ENCODE assay signal across 8 cellular contexts in the genomic region with DNA sequence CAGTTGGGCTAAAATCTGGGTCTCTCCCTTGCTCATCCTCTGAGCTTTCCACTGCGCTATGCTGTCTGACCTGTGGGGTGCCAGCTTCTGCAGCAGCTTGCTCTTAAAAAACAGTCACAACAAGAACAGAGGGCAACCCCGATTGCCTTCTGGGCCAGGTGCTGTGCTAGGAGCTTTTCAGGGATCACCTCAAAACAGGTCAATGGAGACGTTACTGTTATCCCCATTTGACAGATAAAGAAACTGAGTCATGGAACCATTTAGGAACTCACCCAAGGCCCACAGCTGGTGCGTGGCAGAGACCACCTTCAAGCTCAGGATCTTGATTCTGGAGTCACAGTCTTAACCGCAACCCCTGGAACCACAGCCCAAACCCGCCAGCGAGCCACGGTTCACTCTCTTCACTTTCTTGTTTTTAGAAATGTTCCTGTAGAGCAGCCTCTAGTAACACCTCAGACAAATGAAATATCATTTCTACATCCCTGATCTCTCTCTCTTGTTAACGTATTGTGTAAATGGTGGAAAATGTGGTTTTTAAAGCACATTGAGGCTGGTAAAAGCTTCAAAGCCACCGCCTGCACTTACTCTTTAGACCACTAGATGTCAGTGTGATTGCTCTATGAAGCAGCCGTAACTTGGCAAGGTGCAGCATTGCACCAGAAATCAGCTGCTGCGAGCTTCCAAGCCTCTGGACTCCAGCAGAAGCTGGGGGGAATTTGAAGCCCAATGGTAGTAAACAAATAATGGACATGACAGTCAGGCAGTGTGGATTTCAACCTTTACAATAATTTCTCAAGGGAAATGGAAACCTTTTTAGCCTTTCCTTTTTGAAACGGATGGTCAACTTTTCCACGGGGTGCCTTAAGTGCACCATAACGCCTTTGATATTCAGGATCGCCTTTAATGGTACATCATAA. TPM values are rescaled to one million over a fixed set of nuclear protein-coding genes. Genes with fewer than 3 reads are reported as not detected.
A peak's percentile ranks its signal among the peaks of the same experiment; 100 is the strongest.
DNase-seq lines count a peak whose midpoint lies in the region; ATAC-seq and TF ChIP-seq lines count a peak whose summit lies in the region.

No MANE protein-coding gene starts in this region.

- CTCF ChIA-PET in CD8-positive, alpha-beta memory T cell (lab: Charles Lee): interaction anchor here (0.6 to 4.7 kb wide), 43 partner anchors 9 to 330 kb away, joined by 3 to 156 read pairs (median 10); no protein-coding TSS in a partner anchor

- peak; percentile 57 to 86 (median 79) for DNase-seq in CD8-positive, alpha-beta memory T cell
- DNase-seq in HS-5 (ENCODE audit: low read depth) (peak; percentile 65), NT2/D1 (ENCODE audit: low read depth, low spot score) (peak; percentile 55), endodermal cell (peak; percentile 88), middle frontal gyrus (ENCODE audit: extremely low spot score, low spot score) (peak; percentile 71)
- DNase-seq in activated CD8-positive, alpha-beta memory T cell treated with anti-CD3 and anti-CD28 coated beads, Interleukin-2, amount 50 U/mL, for 1 hour (ENCODE audit: extremely low read depth): peak; percentile 65
- DNase-seq in stimulated activated CD8-positive, alpha-beta memory T cell treated with anti-CD3 and anti-CD28 coated beads, Interleukin-4, amount 100 ng/mL, for 48 hours: peak; percentile 85

- no peaks in the 10 kb centered on the region for H3K27me3 Mint-ChIP-seq in CD8-positive, alpha-beta memory T cell
- peaks cover 3% of the 10 kb centered on the region for H3K27me3 Mint-ChIP-seq in endodermal cell (ENCODE audit: insufficient read depth)

- H3K36me3 ChIP-seq in CD8-positive, alpha-beta memory T cell (ENCODE audit: insufficient read depth, low read length): no peaks in the 10 kb centered on the region
- H3K36me3 ChIP-seq in NT2/D1 (ENCODE audit: insufficient read depth, insufficient read length, low read length) (no peaks in the 10 kb centered on the region), endodermal cell (ENCODE audit: control insufficient read depth, insufficient read depth, low read length) (no peaks in the 10 kb centered on the region)

- peak overlapping the region; percentile 58 for H3K27ac ChIP-seq in CD8-positive, alpha-beta memory T cell (ENCODE audit: low read depth, low read length)
- H3K27ac ChIP-seq in endodermal cell (ENCODE audit: low read depth, low read length): no peak overlapping the region

- POLR2A ChIA-PET in CD8-positive, alpha-beta memory T cell (lab: Charles Lee): interaction anchor here (0.5 to 3.3 kb wide), 18 partner anchors 9 to 144 kb away, joined by 3 to 32 read pairs (median 4); no protein-coding TSS in a partner anchor

- 78 to 86% methylated on average over 10 to 15 of the region's 16 CpGs for WGBS in endodermal cell (ENCODE audit: insufficient coverage in 1 of 2, insufficient read length in 1 of 2), 2 experiments

- H3K36me3 Mint-ChIP-seq in CD8-positive, alpha-beta memory T cell: peaks cover 0 to 4% (median 3%) of the 10 kb centered on the region in 3 donors
- H3K36me3 Mint-ChIP-seq in endodermal cell (ENCODE audit: low read depth): no peaks in the 10 kb centered on the region

- H3K4me3 Mint-ChIP-seq in CD8-positive, alpha-beta memory T cell: peak overlapping the region; percentile 75 to 89 (median 81)
- H3K4me3 Mint-ChIP-seq in endodermal cell: no peak overlapping the region

- H3K27me3 ChIP-seq in CD8-positive, alpha-beta memory T cell (ENCODE audit: insufficient read depth, low read length, poor library complexity, severe bottlenecking): no peaks in the 10 kb centered on the region
- H3K27me3 ChIP-seq in NT2/D1 (ENCODE audit: insufficient read depth, insufficient read length) (no peaks in the 10 kb centered on the region), endodermal cell (ENCODE audit: control insufficient read depth, insufficient read depth, low read length, poor library complexity, severe bottlenecking) (no peaks in the 10 kb centered on the region)

- peak overlapping the region; percentile 82 to 99 (median 94) for H3K27ac Mint-ChIP-seq in CD8-positive, alpha-beta memory T cell
- H3K27ac Mint-ChIP-seq in endodermal cell: no peak overlapping the region

- peak; percentile 95 for TF ChIP-seq CTCF in endodermal cell (conservative IDR thresholded peaks at IDR 0.05)

- peaks cover 71% of the 10 kb centered on the region for H3K4me1 ChIP-seq in CD8-positive, alpha-beta memory T cell (ENCODE audit: insufficient read depth, low read length)
- H3K4me1 ChIP-seq in NT2/D1 (ENCODE audit: insufficient read depth, insufficient read length) (no peaks in the 10 kb centered on the region), endodermal cell (ENCODE audit: control insufficient read depth, insufficient read depth, low read length) (no peaks in the 10 kb centered on the region)

- H3K9me3 Mint-ChIP-seq in CD8-positive, alpha-beta memory T cell: no peaks in the 10 kb centered on the region
- H3K9me3 Mint-ChIP-seq in endodermal cell: no peaks in the 10 kb centered on the region

- no peaks in the 10 kb centered on the region for H3K9me3 ChIP-seq in CD8-positive, alpha-beta memory T cell (ENCODE audit: low read length)
- H3K9me3 ChIP-seq in NT2/D1 (ENCODE audit: insufficient read depth, low read length): no peaks in the 10 kb centered on the region
- H3K9me3 ChIP-seq in endodermal cell (ENCODE audit: control insufficient read depth, low read length): no peaks in the 10 kb centered on the region

- peak overlapping the region; percentile 62 for H3K4me3 ChIP-seq in CD8-positive, alpha-beta memory T cell (ENCODE audit: low read length)
- H3K4me3 ChIP-seq in NT2/D1 (ENCODE audit: insufficient read length, low read depth): no peak overlapping the region
- H3K4me3 ChIP-seq in endodermal cell (ENCODE audit: low read length): no peak overlapping the region

- peak; percentile 83 for ATAC-seq in GM19455 (IDR thresholded peaks at IDR 0.05; ENCODE audit: unreplicated experiment)

- H3K9ac ChIP-seq in NT2/D1 (ENCODE audit: insufficient read length, low read depth) (no peak overlapping the region), endodermal cell (ENCODE audit: extremely low read depth, low read length, poor library complexity, severe bottlenecking) (no peak overlapping the region)

- H3K4me1 Mint-ChIP-seq in CD8-positive, alpha-beta memory T cell: peaks cover 76 to 81% (median 77%) of the 10 kb centered on the region in 3 donors
- H3K4me1 Mint-ChIP-seq in endodermal cell: peaks cover 5% of the 10 kb centered on the region

RNA-seq across cellular contexts. Expression of a gene that starts 1.7 kb away (rescaled TPM):
- total RNA-seq in CD8-positive, alpha-beta memory T cell: 10 to 100 TPM; 75.9 to 84.2 TPM
- 282 TPM for polyA plus RNA-seq in CD8-positive, alpha-beta memory T cell
- total RNA-seq in endodermal cell: not detected
- not detected for polyA plus RNA-seq in endodermal cell (2013, experiment 1 of 2)
- not detected for polyA plus RNA-seq in endodermal cell (2013, experiment 2 of 2)

Comparison
In these comparisons a context has a peak if more than half of its experiments do, and no peak if none do; other contexts are left out.
1. RNA of a gene that starts 1.7 kb away (total RNA-seq): 75.9 to 84.2 TPM in CD8-positive, alpha-beta memory T cell; not detected in endodermal cell; every median in the first group is over 10 times any median in the second.
2. Peak in every context shown above with its lines, with median percentiles within 50 percentile points of each other: DNase-seq.